Comparison of ENCODE assay signal across 26 cellular contexts in genomic region chr19:1554968-1555801, GRCh38. TPM values are rescaled to one million over a fixed set of nuclear protein-coding genes. Genes with fewer than 3 reads are reported as not detected.
"Had no signal": no experiment of that assay in that cellular context is flagged by ENCODE, and none has a peak within 500 bp of the region (broad histone marks: within the 10 kb centered on the region; RNA-seq: fewer than 3 reads in every experiment).

No MANE protein-coding gene starts in this region.

- H3K27ac Mint-ChIP-seq: naive B cell, nephron had no signal

- H3K4me1 ChIP-seq: lower lobe of right lung, parathyroid adenoma, prostate gland, suprapubic skin, tibial artery, upper lobe of right lung had no signal

- ATAC-seq: heart left ventricle, lower lobe of right lung, sciatic nerve, upper lobe of right lung had no signal

- DNase-seq: cortex of kidney; dorsolateral prefrontal cortex; effector CD8-positive, alpha-beta T cell; foreskin melanocyte; heart left ventricle; hypothalamus; islet precursor cell; left ventricle myocardium inferior; lower lobe of right lung; mesendoderm; naive B cell; retina; stimulated activated CD4-positive, alpha-beta T cell treated with anti-CD3 and anti-CD28 coated beads, Interleukin-2, amount 100 ng/mL, for 24 hours; stimulated activated CD4-positive, alpha-beta T cell treated with anti-CD3 and anti-CD28 coated beads, Interleukin-4, amount 100 ng/mL, for 4 hours; stimulated activated naive CD4-positive, alpha-beta T cell; tibial artery; upper lobe of right lung had no signal

- H3K4me3 Mint-ChIP-seq: central memory CD8-positive, alpha-beta T cell; naive B cell; nephron had no signal

- H3K9ac ChIP-seq: parathyroid adenoma had no signal

- H3K4me3 ChIP-seq: dorsolateral prefrontal cortex, heart left ventricle, left ventricle myocardium inferior, lower lobe of right lung, prostate gland, skin epidermis, suprapubic skin, tibial artery, upper lobe of right lung, vagina had no signal

- H3K36me3 Mint-ChIP-seq: naive B cell had no signal

- H3K27ac ChIP-seq: dorsolateral prefrontal cortex, heart left ventricle, left ventricle myocardium inferior, lower lobe of right lung, parathyroid adenoma, prostate gland, skin epidermis, suprapubic skin, tibial artery, upper lobe of right lung, vagina had no signal

- H3K9me3 Mint-ChIP-seq: central memory CD8-positive, alpha-beta T cell; naive B cell; nephron had no signal

- H3K36me3 ChIP-seq: lower lobe of right lung, prostate gland, upper lobe of right lung had no signal

- H3K9me3 ChIP-seq: heart left ventricle, left ventricle myocardium inferior, lower lobe of right lung, prostate gland, suprapubic skin, tibial artery, upper lobe of right lung, vagina had no signal

- H3K4me1 Mint-ChIP-seq: central memory CD8-positive, alpha-beta T cell; naive B cell had no signal

- H2AFZ ChIP-seq: parathyroid adenoma had no signal

- H3K27me3 ChIP-seq: dorsolateral prefrontal cortex, heart left ventricle, suprapubic skin, upper lobe of right lung, vagina had no signal

RNA-seq across cellular contexts. Expression of gene PLK5, which starts 31.3 kb away (rescaled TPM):
- total RNA-seq: left ventricle myocardium inferior, lower lobe of right lung, omental fat pad, upper lobe of right lung had no signal
